9 cellular contexts compared by ENCODE assay signal in the genomic region with DNA sequence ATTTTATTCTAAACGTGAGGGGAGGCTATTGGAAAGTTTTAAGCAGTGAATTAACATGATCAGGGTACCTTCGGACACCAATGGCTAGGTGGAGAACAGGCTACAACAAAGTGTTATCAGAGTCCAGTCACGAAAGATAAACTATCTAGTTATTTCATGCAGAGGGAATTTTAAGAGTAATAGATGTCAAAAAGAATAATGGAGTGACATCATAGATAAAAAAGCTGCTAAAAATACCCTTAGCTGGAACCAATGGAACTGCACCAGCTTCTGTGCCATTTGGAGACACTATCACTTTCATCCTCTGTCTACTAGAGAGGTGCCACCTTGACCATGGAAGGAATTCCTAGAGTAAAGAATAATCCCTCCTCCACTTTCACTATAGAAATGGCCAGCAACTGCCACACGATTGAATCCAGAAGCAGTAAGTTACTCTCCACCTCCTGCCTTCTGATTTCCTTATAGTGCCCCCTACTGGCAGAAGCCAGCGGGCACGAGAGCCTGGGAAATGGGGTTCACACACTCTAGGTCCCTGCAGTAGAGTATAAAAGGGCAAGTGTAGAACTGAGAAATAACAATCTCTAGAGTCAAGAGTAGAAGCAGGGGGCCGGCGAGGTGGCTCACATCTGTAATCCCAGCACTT. TPM values are rescaled to one million over a fixed set of nuclear protein-coding genes. Genes with fewer than 3 reads are reported as not detected.
DNase-seq lines count a peak whose midpoint lies in the region; ATAC-seq, FAIRE-seq and TF ChIP-seq lines count a peak whose summit lies in the region.
"Had no signal": no experiment of that assay in that cellular context is flagged by ENCODE, and none has a peak within 500 bp of the region (broad histone marks: within the 10 kb centered on the region; RNA-seq: fewer than 3 reads in every experiment).

No MANE protein-coding gene starts in this region.

- TF ChIP-seq CTCF in MM.1S (IDR thresholded peaks at IDR 0.05; ENCODE audit: low read length) (peak; percentile 89), esophagus muscularis mucosa (IDR thresholded peaks at IDR 0.05) (peak in 2 of 3 experiments; percentile 30 to 46), pancreas (IDR thresholded peaks at IDR 0.05) (peak in 2 of 4 donors; percentile 25 to 28)

- H3K9ac ChIP-seq in MM.1S (ENCODE audit: low read length) = no peak overlapping the region

- H2AFZ ChIP-seq in MM.1S (ENCODE audit: low read length) = no peak overlapping the region

- intact Hi-C loops in esophagus muscularis mucosa (cut with DNase I) (loop anchor here (5.0 to 10.0 kb wide), 5 partner anchors 61 to 268 kb away; a partner anchor contains a TSS), pancreas (cut with DNase I) (no loop called here)

- peaks cover 17% of the 10 kb centered on the region for H3K79me2 ChIP-seq in MM.1S (ENCODE audit: low read length)

- TF ChIP-seq EP300 in esophagus muscularis mucosa (IDR thresholded peaks at IDR 0.05) = no peak

- ATAC-seq in pancreas (no peak), GM18511 (IDR thresholded peaks at IDR 0.05; ENCODE audit: unreplicated experiment) (no peak), HG03439 (IDR thresholded peaks at IDR 0.05; ENCODE audit: unreplicated experiment) (no peak)

- H3K36me3 ChIP-seq in MM.1S (replicated peaks; ENCODE audit: insufficient read depth, low read length) (no peaks in the 10 kb centered on the region), esophagus muscularis mucosa (no peaks in the 10 kb centered on the region), pancreas (no peaks in the 10 kb centered on the region)
- H3K36me3 ChIP-seq: SJSA1 had no signal

- no peaks in the 10 kb centered on the region for H3K27me3 ChIP-seq in MM.1S (replicated peaks; ENCODE audit: insufficient read depth, low read length)
- no peaks in the 10 kb centered on the region for H3K27me3 ChIP-seq in esophagus muscularis mucosa
- no peaks in the 10 kb centered on the region for H3K27me3 ChIP-seq in pancreas

- no peak for TF ChIP-seq POLR2A in esophagus muscularis mucosa (IDR thresholded peaks at IDR 0.05; ENCODE audit: low read depth)

- no peak overlapping the region for H3K4me3 ChIP-seq in MM.1S (ENCODE audit: low read length)
- H3K4me3 ChIP-seq in esophagus muscularis mucosa = no peak overlapping the region
- no peak overlapping the region for H3K4me3 ChIP-seq in pancreas
- H3K4me3 ChIP-seq: SJSA1 had no signal

- DNase-seq in EH (ENCODE audit: low read depth) (peak; percentile 7), MM.1S (peak; percentile 52), esophagus muscularis mucosa (ENCODE audit: extremely low spot score) (no peak), pancreas (peak in 1 of 6 donors; percentile 21), DMS153 (lab: John Stamatoyannopoulos, UW) (no peak)
- peak; percentile 65 to 72 for DNase-seq in activated CD4-positive, alpha-beta T cell treated with anti-CD3 and anti-CD28 coated beads, Interleukin-2, amount 50 U/mL, for 48 hours

- no peaks in the 10 kb centered on the region for H3K9me3 ChIP-seq in MM.1S (replicated peaks; ENCODE audit: insufficient read depth, low read length)
- no peaks in the 10 kb centered on the region for H3K9me3 ChIP-seq in esophagus muscularis mucosa
- H3K9me3 ChIP-seq in pancreas = no peaks in the 10 kb centered on the region
- H3K9me3 ChIP-seq: SJSA1 had no signal

- 38% methylated on average over 8 of the region's 8 CpGs for whole genome bisulfite sequencing in esophagus muscularis mucosa
- 42 to 46% methylated on average over 8 of the region's 8 CpGs for WGBS in pancreas, 2 donors

- FAIRE-seq in pancreas (lab: Jason Lieb, UNC) = no peak

- H4K20me1 ChIP-seq in MM.1S (ENCODE audit: insufficient read depth, low read length) = no peaks in the 10 kb centered on the region

- H3K4me2 ChIP-seq in MM.1S (ENCODE audit: low read depth, low read length) = peak overlapping the region; percentile 8; the same call in 1 of the 2 replicates

- no peaks in the 10 kb centered on the region for H3K9me2 ChIP-seq in MM.1S (replicated peaks; ENCODE audit: insufficient read depth, low read length)

- H3K4me1 ChIP-seq in MM.1S (ENCODE audit: low read length) (peaks cover 18% of the 10 kb centered on the region), esophagus muscularis mucosa (peaks cover 21 to 45% (median 41%) of the 10 kb centered on the region in 4 donors), pancreas (peaks cover 7 to 22% (median 15%) of the 10 kb centered on the region in 3 donors)

- peaks cover 24% of the 10 kb centered on the region for H3F3A ChIP-seq in MM.1S (ENCODE audit: insufficient read depth, low read length)

- H3K27ac ChIP-seq in MM.1S (ENCODE audit: low read length) (no peak overlapping the region), esophagus muscularis mucosa (replicated peaks in 1 of 4) (peak overlapping the region in 3 of 4 donors; percentile 96 to 98 (median 98)), pancreas (peak overlapping the region; percentile 47 to 96 (median 86))
- H3K27ac ChIP-seq: SJSA1 had no signal

RNA-seq across cellular contexts. Expression of a gene that starts 2.8 kb away (rescaled TPM):
- total RNA-seq in esophagus muscularis mucosa = 100 to 1,000 TPM; 104 to 182 (median 115) TPM
- 100 to 1,000 TPM in 1 of 6 donors, 10 to 100 TPM in 5; 47.0 to 102 (median 57.7) TPM for total RNA-seq in pancreas
- polyA plus RNA-seq in pancreas = 10 to 100 TPM; 46.3 to 58.1 TPM

Comparison
In these comparisons a context has a peak if more than half of its experiments do, and no peak if none do; other contexts are left out.
1. DNase-seq: peak in EH (single experiment), MM.1S (single experiment) and activated CD4-positive, alpha-beta T cell treated with anti-CD3 and anti-CD28 coated beads, Interleukin-2, amount 50 U/mL, for 48 hours (2 of 2); none in esophagus muscularis mucosa (single experiment) and DMS153 (single experiment).